In genomic region chr2:210623506-210623905, GRCh38 we compare ENCODE assay signal across 18 cellular contexts.
DNase-seq lines count a peak whose midpoint lies in the region; ATAC-seq, FAIRE-seq and TF ChIP-seq lines count a peak whose summit lies in the region.
"Had no signal": no experiment of that assay in that cellular context is flagged by ENCODE, and none has a peak within 500 bp of the region (broad histone marks: within the 10 kb centered on the region; RNA-seq: fewer than 3 reads in every experiment).

No MANE protein-coding gene starts in this region.

- TF ChIP-seq RAD21 in Ishikawa (IDR thresholded peaks at IDR 0.05; ENCODE audit: low read depth), result no peak

- TF ChIP-seq CTCF in epithelial cell of proximal tubule (conservative IDR thresholded peaks at IDR 0.05; ENCODE audit: low read depth, low read length), result no peak

- ATAC-seq in HG03139 (IDR thresholded peaks at IDR 0.05; ENCODE audit: unreplicated experiment) (no peak), HG03520 (IDR thresholded peaks at IDR 0.05; ENCODE audit: unreplicated experiment) (no peak)
- ATAC-seq: A549, SK-N-SH treated with all-trans-retinoic acid at 6 μM for 48 hours had no signal

- no peak overlapping the region for H3K4me3 ChIP-seq in epithelial cell of proximal tubule (ENCODE audit: low read depth, low read length)
- H3K4me3 ChIP-seq: A549, Peyer's patch had no signal

- no peak for FAIRE-seq in urothelium cell line (lab: Jason Lieb, UNC)
- FAIRE-seq: A549, GM19239 had no signal

- TF ChIP-seq EP300 in Ishikawa (IDR thresholded peaks at IDR 0.05; ENCODE audit: borderline replicate concordance), result no peak

- DNase-seq in NCI-H2107 (lab: John Stamatoyannopoulos, UW), result peak; percentile 20
- DNase-seq in epithelial cell of proximal tubule (ENCODE audit: low read depth), result peak; percentile 27
- peak; percentile 34 for DNase-seq in myocyte (ENCODE audit: low read depth)
- no peak for DNase-seq in urothelium cell line (ENCODE audit: low spot score)
- DNase-seq: DMS53, GF-D8, Karpas-422, NCI-H1417 treated with DMSO at 0.1 percent for 48 hours, NCI-H187, NCI-H446 treated with DMSO at 0.1 percent for 48 hours, NCI-H748 treated with DMSO at 0.1 percent for 48 hours, Peyer's patch had no signal

TF ChIP-seq in Ishikawa, 13 proteins besides CTCF, POLR2A, EP300 and RAD21:
- TF ChIP-seq USF1 (IDR thresholded peaks at IDR 0.05) (no peak), NFIC (IDR thresholded peaks at IDR 0.05) (peak; percentile 27; the same call in 1 of the 2 replicates), TCF12 (IDR thresholded peaks at IDR 0.05; ENCODE audit: low read depth) (peak; percentile 34; the same call in 1 of the 2 replicates)
